Comparison of ENCODE assay signal across 17 cellular contexts in the genomic region with DNA sequence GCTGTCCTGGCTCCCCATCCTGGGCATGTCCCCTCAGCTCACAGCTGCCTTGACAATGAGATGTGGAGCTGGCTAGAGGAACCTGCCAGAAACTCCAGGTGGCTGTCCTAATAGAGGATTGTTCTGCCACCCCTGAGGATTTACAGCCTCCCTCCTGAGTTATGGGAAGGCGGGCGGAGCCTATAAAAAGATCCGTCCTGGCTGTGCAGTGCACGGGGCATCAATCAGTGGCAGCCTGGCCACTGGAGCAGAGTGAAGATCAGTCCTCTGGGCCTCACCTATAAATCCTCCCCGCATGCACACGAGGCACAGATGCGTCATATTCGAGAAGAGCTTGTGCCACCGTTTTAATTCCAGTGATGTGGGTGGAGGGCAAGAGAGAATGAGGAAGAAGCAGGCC.
"Had no signal": no experiment of that assay in that cellular context is flagged by ENCODE, and none has a peak within 500 bp of the region (broad histone marks: within the 10 kb centered on the region; RNA-seq: fewer than 3 reads in every experiment).

No MANE protein-coding gene starts in this region.

- H3K4me3 ChIP-seq: ascending aorta, colonic mucosa, hepatocyte, lung, upper lobe of right lung had no signal

- ATAC-seq: activated T-cell treated with anti-CD3 and anti-CD28 coated beads, Interleukin-2, amount 50 U/mL, for 72 hours; left lobe of liver; natural killer cell treated with Interleukin-12 subunit alpha and Interleukin-12 subunit beta and Interleukin-15 and Interleukin-18, amount 100 ng/mL, for 72 hours; upper lobe of right lung had no signal

- H3K4me1 ChIP-seq: ascending aorta, colonic mucosa, upper lobe of right lung had no signal

- H3K9me3 ChIP-seq: ascending aorta, colonic mucosa, upper lobe of right lung had no signal

- DNase-seq: activated CD4-positive, alpha-beta T cell treated with anti-CD3 and anti-CD28 coated beads for 1 hour; activated CD4-positive, alpha-beta T cell treated with anti-CD3 and anti-CD28 coated beads, Interleukin-2, amount 50 U/mL, for 4 hours; activated effector memory CD4-positive, alpha-beta T cell treated with anti-CD3 and anti-CD28 coated beads, Interleukin-2, amount 50 U/mL, for 16 hours; activated naive CD4-positive, alpha-beta T cell treated with anti-CD3 and anti-CD28 coated beads, Interleukin-2, amount 50 U/mL, for 16 hours; activated T-cell treated with anti-CD3 and anti-CD28 coated beads, Interleukin-2, amount 50 U/mL, for 72 hours; colonic mucosa; endodermal cell; foreskin fibroblast; islet precursor cell; stimulated activated CD8-positive, alpha-beta memory T cell treated with anti-CD3 and anti-CD28 coated beads, Interleukin-4, amount 100 ng/mL, for 48 hours; stimulated activated naive CD4-positive, alpha-beta T cell; upper lobe of right lung had no signal

- H3K36me3 ChIP-seq: ascending aorta, colonic mucosa, upper lobe of right lung had no signal
